ENCODE assay signal across 9 cellular contexts in genomic region chr7:134767567-134768168, GRCh38. TPM values are rescaled to one million over a fixed set of nuclear protein-coding genes. Genes with fewer than 3 reads are reported as not detected.
DNase-seq lines count a peak whose midpoint lies in the region; ATAC-seq and TF ChIP-seq lines count a peak whose summit lies in the region.
"Had no signal": no experiment of that assay in that cellular context is flagged by ENCODE, and none has a peak within 500 bp of the region (broad histone marks: within the 10 kb centered on the region; RNA-seq: fewer than 3 reads in every experiment).

No MANE protein-coding gene starts in this region.

- H3K79me2 ChIP-seq in Karpas-422 (ENCODE audit: low read length) (no peaks in the 10 kb centered on the region), hepatocyte (no peaks in the 10 kb centered on the region), H9 (ENCODE audit: insufficient read depth, low read length) (no peaks in the 10 kb centered on the region)

- H4K5ac ChIP-seq in H9 (ENCODE audit: insufficient read length, low read depth, low read length), result no peak overlapping the region

- H3K9me3 Mint-ChIP-seq in H9, result no peaks in the 10 kb centered on the region
- H3K9me3 Mint-ChIP-seq: activated T-cell treated with anti-CD3 and anti-CD28 coated beads, Interleukin-2, amount 50 U/mL, for 72 hours had no signal

- DNase-seq in Karpas-422 (peak; percentile 49), hepatocyte (ENCODE audit: low spot score) (no peak), tibial nerve (ENCODE audit: low spot score in 2 of 2) (no peak), amniotic stem cell (lab: John Stamatoyannopoulos, UW) (no peak), foreskin fibroblast (no peak), H9 (no peak)
- DNase-seq: activated T-cell treated with anti-CD3 and anti-CD28 coated beads, Interleukin-2, amount 50 U/mL, for 72 hours; NCI-H2171 had no signal

- H3K4me1 Mint-ChIP-seq in H9, result peaks cover 12 to 13% of the 10 kb centered on the region in 2 experiments

- H3K4me3 ChIP-seq in Karpas-422 (ENCODE audit: low read length) (no peak overlapping the region), hepatocyte (no peak overlapping the region), tibial nerve (no peak overlapping the region), foreskin fibroblast (ENCODE audit: low read depth in 1 of 2, low read length in 2 of 2) (no peak overlapping the region)

- TF ChIP-seq CTCF in hepatocyte (IDR thresholded peaks at IDR 0.05; ENCODE audit: poor library complexity) (no peak), tibial nerve (IDR thresholded peaks at IDR 0.05) (no peak), foreskin fibroblast (IDR thresholded peaks at IDR 0.05; ENCODE audit: low read depth, low read length) (no peak), H9 (conservative IDR thresholded peaks at IDR 0.05) (no peak)

- no peak overlapping the region for H2AK5ac ChIP-seq in H9 (ENCODE audit: insufficient read length, low read length)

- H3K23ac ChIP-seq in H9 (ENCODE audit: insufficient read length, low read depth, low read length), result no peak overlapping the region

- H2BK12ac ChIP-seq in H9 (ENCODE audit: insufficient read length, low read depth, low read length), result no peak overlapping the region

- peaks cover 2% of the 10 kb centered on the region for H3K27me3 Mint-ChIP-seq in H9 (ENCODE audit: low read depth)

- no peak overlapping the region for H3K4ac ChIP-seq in H9 (ENCODE audit: low read depth, low read length)

- no peak overlapping the region for H3K4me2 ChIP-seq in Karpas-422 (ENCODE audit: low read depth, low read length, poor library complexity, severe bottlenecking)
- H3K4me2 ChIP-seq in hepatocyte, result no peak overlapping the region
- H3K4me2 ChIP-seq in H9 (ENCODE audit: insufficient read depth, insufficient read length, low read length), result no peak overlapping the region

- WGBS in hepatocyte (ENCODE audit: low lambda C conversion rate, missing lambda C conversion rate), result 85% methylated on average over 5 of the region's 5 CpGs
- WGBS in tibial nerve, 2 donors, result 32 to 36% methylated on average over 5 of the region's 5 CpGs
- WGBS in H9 (ENCODE audit: extremely low coverage, insufficient read length, low lambda C conversion rate), result no CpG with 5 or more reads among the region's 5 CpGs

- H3K36me3 ChIP-seq in Karpas-422 (ENCODE audit: insufficient read depth, low read length), result no peaks in the 10 kb centered on the region
- H3K36me3 ChIP-seq in hepatocyte (replicated peaks; ENCODE audit: insufficient read depth, low read depth), result no peaks in the 10 kb centered on the region
- no peaks in the 10 kb centered on the region for H3K36me3 ChIP-seq in tibial nerve

- no peak overlapping the region for H3K9ac ChIP-seq in Karpas-422 (ENCODE audit: low read length)
- H3K9ac ChIP-seq in H9 (ENCODE audit: extremely low read depth, insufficient read length, low read length), result no peak overlapping the region

- H3K36me3 Mint-ChIP-seq in H9 (ENCODE audit: insufficient read depth in 1 of 3, low read depth in 3 of 3), result no peaks in the 10 kb centered on the region

- H3K18ac ChIP-seq in H9 (ENCODE audit: insufficient read length, low read depth, low read length), result no peak overlapping the region

- H3K9me2 ChIP-seq in Karpas-422 (replicated peaks; ENCODE audit: insufficient read depth, low read length) (no peaks in the 10 kb centered on the region), hepatocyte (replicated peaks; ENCODE audit: insufficient read depth) (no peaks in the 10 kb centered on the region)

- no peak overlapping the region for H3T11ph ChIP-seq in H9 (ENCODE audit: low read length)

- no peak overlapping the region for H2BK5ac ChIP-seq in H9 (ENCODE audit: insufficient read length, low read length)

- H3K14ac ChIP-seq in H9 (ENCODE audit: insufficient read depth, low read length), result no peak overlapping the region

- H4K8ac ChIP-seq in H9 (replicated peaks; ENCODE audit: insufficient read length, low read depth, low read length), result no peak overlapping the region

- H4K20me1 ChIP-seq in Karpas-422 (ENCODE audit: insufficient read depth, low read depth, low read length), result no peaks in the 10 kb centered on the region
- H4K20me1 ChIP-seq in hepatocyte (ENCODE audit: insufficient read depth, poor library complexity, severe bottlenecking), result no peaks in the 10 kb centered on the region
- H4K20me1 ChIP-seq in H9 (ENCODE audit: control insufficient read depth, insufficient read depth, insufficient read length), result no peaks in the 10 kb centered on the region

- no peak for TF ChIP-seq POLR2A in tibial nerve (IDR thresholded peaks at IDR 0.05)

- TF ChIP-seq EP300 in tibial nerve (IDR thresholded peaks at IDR 0.05), result no peak

- no peak overlapping the region for H4K91ac ChIP-seq in H9 (ENCODE audit: insufficient read length, low read depth, low read length)

- H3K23me2 ChIP-seq in H9 (ENCODE audit: insufficient read length, low read depth, low read length, poor library complexity, severe bottlenecking), result no peaks in the 10 kb centered on the region

- H3K27ac Mint-ChIP-seq in H9, result no peak overlapping the region
- H3K27ac Mint-ChIP-seq: activated T-cell treated with anti-CD3 and anti-CD28 coated beads, Interleukin-2, amount 50 U/mL, for 72 hours had no signal

- no peak overlapping the region for H3K56ac ChIP-seq in H9 (ENCODE audit: insufficient read length, low read depth, low read length)

- no peaks in the 10 kb centered on the region for H3K27me3 ChIP-seq in Karpas-422 (ENCODE audit: low read length)
- no peaks in the 10 kb centered on the region for H3K27me3 ChIP-seq in hepatocyte
- H3K27me3 ChIP-seq in tibial nerve, result no peaks in the 10 kb centered on the region
- H3K27me3 ChIP-seq in H9 (ENCODE audit: insufficient read depth, low read length), result no peaks in the 10 kb centered on the region

- no peak overlapping the region for H2BK15ac ChIP-seq in H9 (ENCODE audit: low read depth, low read length)

- no peaks in the 10 kb centered on the region for H3K79me1 ChIP-seq in H9 (ENCODE audit: insufficient read depth, low read depth, low read length, poor library complexity, severe bottlenecking)

- H2AFZ ChIP-seq in Karpas-422 (ENCODE audit: low read length), result 0 out of 2 replicates have a peak overlapping the region, but pooled peaks have one; percentile 6
- H2AFZ ChIP-seq in hepatocyte, result no peak overlapping the region
- no peak overlapping the region for H2AFZ ChIP-seq in H9 (ENCODE audit: low read length)

- H3K27ac ChIP-seq in Karpas-422 (ENCODE audit: low read length) (no peak overlapping the region), hepatocyte (peak overlapping the region; percentile 21), tibial nerve (peak overlapping the region; percentile 53 to 83 (median 74)), H9 (ENCODE audit: insufficient read length, low read depth, low read length) (no peak overlapping the region)

- H2BK120ac ChIP-seq in H9 (ENCODE audit: low read depth, low read length, poor library complexity, severe bottlenecking), result no peak overlapping the region

- H3K4me1 ChIP-seq in Karpas-422 (ENCODE audit: low read length), result peaks cover 12% of the 10 kb centered on the region
- H3K4me1 ChIP-seq in hepatocyte (ENCODE audit: insufficient read depth), result no peaks in the 10 kb centered on the region
- peaks cover 0 to 22% (median 6%) of the 10 kb centered on the region in 4 donors for H3K4me1 ChIP-seq in tibial nerve
- no peaks in the 10 kb centered on the region for H3K4me1 ChIP-seq in H9 (ENCODE audit: insufficient read depth, low read length)

- ATAC-seq in GM21423 (IDR thresholded peaks at IDR 0.05; ENCODE audit: unreplicated experiment), result peak; percentile 43
- ATAC-seq: activated T-cell treated with anti-CD3 and anti-CD28 coated beads, Interleukin-2, amount 50 U/mL, for 72 hours had no signal

- no peak overlapping the region for H3K4me3 Mint-ChIP-seq in H9
- H3K4me3 Mint-ChIP-seq: activated T-cell treated with anti-CD3 and anti-CD28 coated beads, Interleukin-2, amount 50 U/mL, for 72 hours had no signal

- H2BK20ac ChIP-seq in H9 (ENCODE audit: low read depth, low read length, poor library complexity, severe bottlenecking), result no peak overlapping the region

- H3K9me3 ChIP-seq in Karpas-422 (ENCODE audit: low read length), result no peaks in the 10 kb centered on the region
- no peaks in the 10 kb centered on the region for H3K9me3 ChIP-seq in hepatocyte (ENCODE audit: low read depth)
- H3K9me3 ChIP-seq in tibial nerve, result no peaks in the 10 kb centered on the region
- H3K9me3 ChIP-seq in H9 (ENCODE audit: control insufficient read depth, low read depth, low read length), result no peaks in the 10 kb centered on the region

RNA-seq across cellular contexts. Expression of gene CALD1, which starts 11.8 kb away (rescaled TPM):
- 1.0 TPM in 1 of 2 replicates, not detected in the other for total RNA-seq in Karpas-422 (2014; rRNA removed; shearing (Covaris generic); ENCODE audit: low replicate concordance)
- total RNA-seq in hepatocyte, result 207 and 219 TPM in 2 replicates
- polyA plus RNA-seq in hepatocyte, result 333 and 406 TPM in 2 replicates
- 100 to 1,000 TPM; 320 to 870 (median 433) TPM for total RNA-seq in tibial nerve
- total RNA-seq in H9 (2021), result 107 and 118 TPM in 2 replicates

Comparison
In these comparisons a context has a peak if more than half of its experiments do, and no peak if none do; other contexts are left out.
1. H3K27ac ChIP-seq: peak in hepatocyte (single experiment) and tibial nerve (4 of 4); none in Karpas-422 (single experiment) and H9 (single experiment).
2. RNA of gene CALD1, which starts 11.8 kb away (total RNA-seq): 320 to 870 TPM in tibial nerve, 207 to 219 TPM in hepatocyte and 107 to 118 TPM in H9; 1.0 TPM in Karpas-422; every median in the first group is over 10 times any median in the second.